Comparison of ENCODE assay signal across 1 cellular context in the genomic region with DNA sequence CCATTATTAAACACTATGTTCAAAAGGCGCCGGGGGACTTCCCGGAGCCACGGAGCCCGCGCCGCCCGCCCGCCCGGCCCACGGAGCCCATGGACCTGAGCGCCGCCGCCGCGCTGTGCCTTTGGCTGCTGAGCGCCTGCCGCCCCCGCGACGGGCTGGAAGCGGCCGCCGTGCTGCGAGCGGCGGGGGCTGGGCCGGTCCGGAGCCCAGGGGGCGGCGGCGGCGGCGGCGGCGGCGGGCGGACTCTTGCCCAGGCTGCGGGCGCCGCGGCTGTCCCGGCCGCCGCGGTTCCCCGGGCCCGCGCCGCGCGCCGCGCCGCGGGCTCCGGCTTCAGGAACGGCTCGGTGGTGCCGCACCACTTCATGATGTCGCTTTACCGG.
TF ChIP-seq lines count a peak whose summit lies in the region.

No MANE protein-coding gene starts in this region.

TF ChIP-seq in A549, 52 proteins besides CTCF, POLR2A, EP300 and RAD21:
- no peak for TF ChIP-seq NFE2L2 (conservative IDR thresholded peaks at IDR 0.05; ENCODE audit: low read length)
- no peak for TF ChIP-seq SREBF2 (IDR thresholded peaks at IDR 0.05)
- TF ChIP-seq ZSCAN20 (CRISPR knock-in tag; IDR thresholded peaks at IDR 0.05) = no peak
- TF ChIP-seq SMC3 (IDR thresholded peaks at IDR 0.05) = 0 out of 3 replicates have a peak, but pooled peaks have one; percentile 3
- TF ChIP-seq KDM5A (IDR thresholded peaks at IDR 0.05) = no peak
- no peak for TF ChIP-seq KDM1A (IDR thresholded peaks at IDR 0.05; ENCODE audit: low read depth)
